In genomic region chr15:43769584-43770228, GRCh38 we compare ENCODE assay signal across 9 cellular contexts. TPM values are rescaled to one million over a fixed set of nuclear protein-coding genes. Genes with fewer than 3 reads are reported as not detected.
DNase-seq lines count a peak whose midpoint lies in the region; ATAC-seq, FAIRE-seq and TF ChIP-seq lines count a peak whose summit lies in the region.
"Had no signal": no experiment of that assay in that cellular context is flagged by ENCODE, and none has a peak within 500 bp of the region (broad histone marks: within the 10 kb centered on the region; RNA-seq: fewer than 3 reads in every experiment).

No MANE protein-coding gene starts in this region.

- H3K27me3 ChIP-seq in H1 (replicated peaks in 1 of 4; ENCODE audit: control insufficient read depth in 3 of 4, extremely low read depth in 1 of 4, insufficient read depth in 3 of 4, low read length in 3 of 4) (no peaks in the 10 kb centered on the region), tibial nerve (no peaks in the 10 kb centered on the region)

- CTCF ChIA-PET in H1 (lab: Charles Lee; ENCODE audit: partially characterized antibody): interaction anchor here (0.6 to 3.1 kb wide), 9 partner anchors 9 to 308 kb away, joined by 3 to 24 read pairs (median 5); partner anchors contain the start of gene SERF2

- H2BK15ac ChIP-seq in H1 (ENCODE audit: low read length): no peak overlapping the region

- no peak overlapping the region for H3K14ac ChIP-seq in H1 (ENCODE audit: insufficient read length)

- peak; percentile 19 to 85 (median 55) for TF ChIP-seq CTCF in H1 (IDR thresholded peaks at IDR 0.05; ENCODE audit: control extremely low read depth in 1 of 3, insufficient read depth in 1 of 3, low read depth in 1 of 3, low read length in 3 of 3)
- peak; percentile 54 to 79 (median 56) for TF ChIP-seq CTCF in tibial nerve (IDR thresholded peaks at IDR 0.05)

- no peak overlapping the region for H2AK5ac ChIP-seq in H1 (ENCODE audit: low read depth, low read length)

- no peaks in the 10 kb centered on the region for H3K9me3 ChIP-seq in H1 (ENCODE audit: insufficient read depth in 2 of 2, low read depth in 1 of 2, low read length in 1 of 2)
- H3K9me3 ChIP-seq in tibial nerve: no peaks in the 10 kb centered on the region

- H4K20me1 ChIP-seq in H1 (replicated peaks in 1 of 2; ENCODE audit: control insufficient read depth in 1 of 2, insufficient read depth in 2 of 2, low read length in 2 of 2): peaks cover 0 to 6% of the 10 kb centered on the region in 2 experiments

- 71% methylated on average over 5 of the region's 5 CpGs; no CpG with 5 or more reads in 1 of the 2 experiments for WGBS in H1 (ENCODE audit: extremely low coverage in 1 of 2, insufficient coverage in 1 of 2, insufficient read length in 1 of 2, insufficient replicate concordance in 2 of 2, low coverage in 1 of 2, low lambda C conversion rate in 2 of 2, missing lambda C conversion rate in 1 of 2), 2 experiments
- 66 to 67% methylated on average over 5 of the region's 5 CpGs for WGBS in tibial nerve, 2 donors

- H3K4me3 ChIP-seq in H1 (ENCODE audit: extremely low read depth in 1 of 4, insufficient read depth in 2 of 4, low read depth in 3 of 4, low read length in 4 of 4): no peak overlapping the region
- no peak overlapping the region for H3K4me3 ChIP-seq in tibial nerve

- no peak overlapping the region for H2BK12ac ChIP-seq in H1 (ENCODE audit: low read depth, low read length)

- H3K4ac ChIP-seq in H1 (replicated peaks; ENCODE audit: insufficient read length, low read depth, low read length): no peak overlapping the region

- H3K23me2 ChIP-seq in H1 (ENCODE audit: low read depth, low read length): no peaks in the 10 kb centered on the region

- H3K36me3 ChIP-seq in H1 (ENCODE audit: control insufficient read depth in 2 of 4, insufficient read depth in 4 of 4, low read length in 3 of 4): peaks cover 49 to 90% (median 72%) of the 10 kb centered on the region in 4 experiments
- peaks cover 0 to 89% (median 27%) of the 10 kb centered on the region in 3 donors for H3K36me3 ChIP-seq in tibial nerve

- DNase-seq in NCI-H82 (lab: John Stamatoyannopoulos, UW): peak; percentile 59
- no peak for DNase-seq in NCI-H82 treated with DMSO at 0.1 percent for 48 hours (lab: John Stamatoyannopoulos, UW; ENCODE audit: unreplicated experiment)
- DNase-seq in NCI-H446 treated with DMSO at 0.1 percent for 48 hours (lab: John Stamatoyannopoulos, UW): peak; percentile 17
- peak; percentile 59 to 69 for DNase-seq in activated CD4-positive, alpha-beta T cell treated with anti-CD3 and anti-CD28 coated beads for 4 hours
- peak; percentile 34 to 79 for DNase-seq in H1 (ENCODE audit: low read depth in 1 of 2, low spot score in 2 of 2)
- DNase-seq in mucosa of gallbladder (ENCODE audit: low spot score): peak; percentile 52
- peak in 1 of 2 donors; percentile 79 for DNase-seq in tibial nerve (ENCODE audit: low spot score in 2 of 2)

- H4K8ac ChIP-seq in H1 (ENCODE audit: extremely low read depth, insufficient read depth, low read length): no peak overlapping the region

- no peak overlapping the region for H4K91ac ChIP-seq in H1 (replicated peaks; ENCODE audit: insufficient read length, low read length)

- no peak overlapping the region for H3K56ac ChIP-seq in H1 (replicated peaks; ENCODE audit: insufficient read length, low read depth, low read length)

- no peak overlapping the region for H2BK20ac ChIP-seq in H1 (ENCODE audit: low read length)

- TF ChIP-seq POLR2A in H1 (IDR thresholded peaks at IDR 0.05; ENCODE audit: control extremely low read depth in 1 of 2, low read depth in 2 of 2, low read length in 2 of 2) (no peak), tibial nerve (IDR thresholded peaks at IDR 0.05) (no peak)

- H3K27ac ChIP-seq in H1 (ENCODE audit: low read depth, low read length) (no peak overlapping the region), tibial nerve (no peak overlapping the region)

- H3K4me2 ChIP-seq in H1 (ENCODE audit: insufficient read depth in 1 of 2, low read depth in 2 of 2, low read length in 2 of 2): no peak overlapping the region

- ATAC-seq in HG02870 (IDR thresholded peaks at IDR 0.05; ENCODE audit: unreplicated experiment): no peak

- no peaks in the 10 kb centered on the region for H3K79me2 ChIP-seq in H1 (ENCODE audit: control insufficient read depth in 1 of 2, insufficient read depth in 2 of 2, low read length in 2 of 2)

- H3K4me1 ChIP-seq in H1 (replicated peaks in 1 of 4; ENCODE audit: control insufficient read depth in 3 of 4, insufficient read depth in 4 of 4, low read length in 3 of 4) (no peaks in the 10 kb centered on the region), tibial nerve (no peaks in the 10 kb centered on the region)

- no peaks in the 10 kb centered on the region for H3K79me1 ChIP-seq in H1 (ENCODE audit: low read depth, low read length)

- H3K9ac ChIP-seq in H1 (replicated peaks in 1 of 4; ENCODE audit: extremely low read depth in 1 of 4, low read depth in 3 of 4, low read length in 3 of 4): no peak overlapping the region

- TF ChIP-seq RAD21 in H1 (IDR thresholded peaks at IDR 0.05 in 1 of 2, conservative IDR thresholded peaks at IDR 0.05 in 1 of 2; ENCODE audit: low read depth in 2 of 2, low read length in 2 of 2): peak; percentile 38 to 53; a peak in 3 of 4 replicates

- no peak overlapping the region for H2BK5ac ChIP-seq in H1 (ENCODE audit: low read depth, low read length)

- H4K5ac ChIP-seq in H1 (ENCODE audit: insufficient read length, low read depth, low read length): no peak overlapping the region

- FAIRE-seq in H1 (lab: Jason Lieb, UNC): no peak

- TF ChIP-seq EP300 in H1 (IDR thresholded peaks at IDR 0.05; ENCODE audit: borderline replicate concordance in 1 of 2, low read depth in 2 of 2, low read length in 2 of 2) (no peak), tibial nerve (IDR thresholded peaks at IDR 0.05) (no peak)

- H3K18ac ChIP-seq in H1 (ENCODE audit: extremely low read depth, low read length): no peak overlapping the region

- no peak overlapping the region for H2BK120ac ChIP-seq in H1 (replicated peaks; ENCODE audit: low read depth, low read length)

- no peak overlapping the region for H3K23ac ChIP-seq in H1 (ENCODE audit: insufficient read length)

- POLR2A ChIA-PET in H1 (lab: Charles Lee; ENCODE audit: partially characterized antibody): interaction anchor here (0.5 to 0.9 kb wide), 2 partner anchors 8 to 50 kb away, joined by 3 read pairs; no protein-coding TSS in a partner anchor

- no peak overlapping the region for H2AFZ ChIP-seq in H1 (ENCODE audit: low read length)

RNA-seq across cellular contexts. Expression of gene ELL3, which starts 7.1 kb away (rescaled TPM):
- 9.2 and 11.0 TPM in 2 replicates for total RNA-seq in H1 (2021; fragmentation: NEBNext Ultra II Directional; extraction: Animal tissue kit (Norgen Biotek cat#: 25700))
- 13.7 and 15.5 TPM in 2 replicates for polyA plus RNA-seq in H1 (2011; rRNA removed)
- polyA plus RNA-seq in H1 (2011; cell fraction: cytosol; rRNA removed): 15.8 TPM
- 20.9 TPM for polyA plus RNA-seq in H1 (2011; cell fraction: nucleus; rRNA removed)
- polyA plus RNA-seq in H1 (2012, experiment 1 of 2): 6.7 to 10.4 TPM (median 8.4 TPM) in 4 replicates
- 5.6 TPM for polyA plus RNA-seq in H1 (2012, experiment 2 of 2)
- polyA plus RNA-seq in H1 (2013, experiment 1 of 2): 5.5 TPM
- polyA plus RNA-seq in H1 (2013, experiment 2 of 2): 5.8 TPM
- polyA minus RNA-seq in H1 (2011; rRNA and poly(A)+ RNA removed): 26.8 and 31.5 TPM in 2 replicates
- polyA minus RNA-seq in H1 (2011; cell fraction: cytosol; rRNA and poly(A)+ RNA removed): 10.0 TPM
- polyA minus RNA-seq in H1 (2011; cell fraction: nucleus; rRNA and poly(A)+ RNA removed): 14.1 TPM
- total RNA-seq in mucosa of gallbladder (8.5 TPM), tibial nerve (10 to 100 TPM; 11.4 to 29.3 (median 13.0) TPM)

RNA-seq across cellular contexts. Expression of gene SERF2, which starts 22.4 kb away (rescaled TPM):
- total RNA-seq in H1 (2021; fragmentation: NEBNext Ultra II Directional; extraction: Animal tissue kit (Norgen Biotek cat#: 25700)): 655 and 672 TPM in 2 replicates
- 999 and 1,376 TPM in 2 replicates for polyA plus RNA-seq in H1 (2011; rRNA removed)
- 1,174 TPM for polyA plus RNA-seq in H1 (2011; cell fraction: cytosol; rRNA removed)
- polyA plus RNA-seq in H1 (2011; cell fraction: nucleus; rRNA removed): 1,118 TPM
- 775 to 1,254 TPM (median 901 TPM) in 4 replicates for polyA plus RNA-seq in H1 (2012, experiment 1 of 2)
- polyA plus RNA-seq in H1 (2012, experiment 2 of 2): 2,658 TPM
- polyA plus RNA-seq in H1 (2013, experiment 1 of 2): 1,567 TPM
- 1,462 TPM for polyA plus RNA-seq in H1 (2013, experiment 2 of 2)
- 150 and 259 TPM in 2 replicates for polyA minus RNA-seq in H1 (2011; rRNA and poly(A)+ RNA removed)
- polyA minus RNA-seq in H1 (2011; cell fraction: cytosol; rRNA and poly(A)+ RNA removed): 192 TPM
- polyA minus RNA-seq in H1 (2011; cell fraction: nucleus; rRNA and poly(A)+ RNA removed): 219 TPM
- total RNA-seq in mucosa of gallbladder (965 TPM), tibial nerve (100 to 1,000 TPM; 698 to 988 (median 804) TPM)

RNA-seq across cellular contexts. Expression of gene PDIA3, which starts 23.5 kb away (rescaled TPM):
- 653 and 655 TPM in 2 replicates for total RNA-seq in H1 (2021; fragmentation: NEBNext Ultra II Directional; extraction: Animal tissue kit (Norgen Biotek cat#: 25700))
- 70.8 and 90.4 TPM in 2 replicates for polyA plus RNA-seq in H1 (2011; rRNA removed)
- polyA plus RNA-seq in H1 (2011; cell fraction: cytosol; rRNA removed): 121 TPM
- polyA plus RNA-seq in H1 (2011; cell fraction: nucleus; rRNA removed): 1,003 TPM
- polyA plus RNA-seq in H1 (2012, experiment 1 of 2): 447 to 565 TPM (median 501 TPM) in 4 replicates
- polyA plus RNA-seq in H1 (2012, experiment 2 of 2): 101 TPM
- 710 TPM for polyA plus RNA-seq in H1 (2013, experiment 1 of 2)
- 740 TPM for polyA plus RNA-seq in H1 (2013, experiment 2 of 2)
- 32.6 and 46.8 TPM in 2 replicates for polyA minus RNA-seq in H1 (2011; rRNA and poly(A)+ RNA removed)
- 236 TPM for polyA minus RNA-seq in H1 (2011; cell fraction: cytosol; rRNA and poly(A)+ RNA removed)
- 109 TPM for polyA minus RNA-seq in H1 (2011; cell fraction: nucleus; rRNA and poly(A)+ RNA removed)
- total RNA-seq in mucosa of gallbladder (520 TPM), tibial nerve (100 to 1,000 TPM in 1 of 4 donors, 10 to 100 TPM in 3; 75.4 to 107 (median 94.2) TPM)

RNA-seq across cellular contexts. Expression of gene SERINC4, which starts 30.3 kb away (rescaled TPM):
- not detected in 2 replicates for total RNA-seq in H1 (2021; fragmentation: NEBNext Ultra II Directional; extraction: Animal tissue kit (Norgen Biotek cat#: 25700))
- 0.08 and 0.14 TPM in 2 replicates for polyA plus RNA-seq in H1 (2011; rRNA removed)
- 0.16 TPM for polyA plus RNA-seq in H1 (2011; cell fraction: cytosol; rRNA removed)
- polyA plus RNA-seq in H1 (2011; cell fraction: nucleus; rRNA removed): 0.11 TPM
- polyA plus RNA-seq in H1 (2012, experiment 1 of 2): not detected in 4 replicates
- polyA plus RNA-seq in H1 (2012, experiment 2 of 2): 0.91 TPM
- 0.08 TPM for polyA plus RNA-seq in H1 (2013, experiment 1 of 2)
- 0.06 TPM for polyA plus RNA-seq in H1 (2013, experiment 2 of 2)
- 0.06 TPM in 1 of 2 replicates, not detected in the other for polyA minus RNA-seq in H1 (2011; rRNA and poly(A)+ RNA removed)
- not detected for polyA minus RNA-seq in H1 (2011; cell fraction: cytosol; rRNA and poly(A)+ RNA removed)
- polyA minus RNA-seq in H1 (2011; cell fraction: nucleus; rRNA and poly(A)+ RNA removed): not detected
- total RNA-seq in mucosa of gallbladder (0.23 TPM), tibial nerve (under 1 TPM in 1 of 4 donors, not detected in 3; 0.20 TPM)
- total RNA-seq: dermis microvascular lymphatic vessel endothelial cell had no signal

RNA-seq across cellular contexts. Expression of gene HYPK, which starts 30.7 kb away (rescaled TPM):
- total RNA-seq in H1 (2021; fragmentation: NEBNext Ultra II Directional; extraction: Animal tissue kit (Norgen Biotek cat#: 25700)): 9.9 and 17.6 TPM in 2 replicates
- polyA plus RNA-seq in H1 (2011; rRNA removed): 5.0 and 5.4 TPM in 2 replicates
- polyA plus RNA-seq in H1 (2011; cell fraction: cytosol; rRNA removed): 7.6 TPM
- 11.4 TPM for polyA plus RNA-seq in H1 (2011; cell fraction: nucleus; rRNA removed)
- polyA plus RNA-seq in H1 (2012, experiment 1 of 2): 5.7 to 13.5 TPM (median 7.3 TPM) in 4 replicates
- 2.6 TPM for polyA plus RNA-seq in H1 (2012, experiment 2 of 2)
- 191 TPM for polyA plus RNA-seq in H1 (2013, experiment 1 of 2)
- 216 TPM for polyA plus RNA-seq in H1 (2013, experiment 2 of 2)
- 4.3 and 6.2 TPM in 2 replicates for polyA minus RNA-seq in H1 (2011; rRNA and poly(A)+ RNA removed)
- 21.1 TPM for polyA minus RNA-seq in H1 (2011; cell fraction: cytosol; rRNA and poly(A)+ RNA removed)
- polyA minus RNA-seq in H1 (2011; cell fraction: nucleus; rRNA and poly(A)+ RNA removed): 17.1 TPM
- 10.8 TPM for total RNA-seq in mucosa of gallbladder
- 10 to 100 TPM in 3 of 4 donors, 1 to 10 TPM in 1; 7.5 to 27.6 (median 12.1) TPM for total RNA-seq in tibial nerve
